Comparison of ENCODE assay signal across 20 cellular contexts in the genomic region with DNA sequence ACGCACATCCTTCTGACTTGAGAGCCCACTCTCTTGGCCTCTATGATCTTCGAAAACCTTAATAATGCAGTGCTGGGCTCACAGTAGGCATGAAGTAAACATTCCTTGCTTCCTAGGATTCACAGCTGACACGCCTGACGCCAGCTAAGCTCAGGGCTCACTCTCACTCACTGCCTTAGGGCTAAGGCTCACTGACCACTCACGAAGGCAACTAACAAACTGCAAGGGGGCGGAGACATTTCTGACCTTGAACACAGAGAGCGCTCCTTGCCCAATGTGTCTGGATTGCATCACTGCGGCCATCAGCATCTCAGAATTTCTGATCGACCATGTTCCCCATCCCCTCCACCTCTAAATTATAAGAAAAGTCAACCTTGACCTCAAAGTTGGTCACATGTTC.
A peak's percentile ranks its signal among the peaks of the same experiment; 100 is the strongest.
DNase-seq lines count a peak whose midpoint lies in the region; ATAC-seq and TF ChIP-seq lines count a peak whose summit lies in the region.
"Had no signal": no experiment of that assay in that cellular context is flagged by ENCODE, and none has a peak within 500 bp of the region (broad histone marks: within the 10 kb centered on the region; RNA-seq: fewer than 3 reads in every experiment).

No MANE protein-coding gene starts in this region.

- TF ChIP-seq CTCF in MCF 10A (IDR thresholded peaks at IDR 0.05; ENCODE audit: unreplicated experiment) (no peak), mammary epithelial cell (conservative IDR thresholded peaks at IDR 0.05 in 1 of 2, IDR thresholded peaks at IDR 0.05 in 1 of 2; ENCODE audit: extremely low read depth in 1 of 2, insufficient read depth in 1 of 2, low read depth in 1 of 2, low read length in 2 of 2) (no peak), choroid plexus epithelial cell (conservative IDR thresholded peaks at IDR 0.05; ENCODE audit: low read depth, low read length) (no peak), neural crest cell (conservative IDR thresholded peaks at IDR 0.05) (no peak), uterus (IDR thresholded peaks at IDR 0.05) (no peak), GM20000 (IDR thresholded peaks at IDR 0.05; ENCODE audit: extremely low read depth, missing control alignments) (no peak)

- H3K27ac ChIP-seq in mammary epithelial cell (ENCODE audit: insufficient read depth, low read depth, low read length) (no peak overlapping the region), uterus (peak overlapping the region; percentile 62 to 66)
- H3K27ac ChIP-seq: VCaP had no signal

- CTCF ChIA-PET in MCF 10A (lab: Yijun Ruan, JAX) (interaction anchor here (0.6 to 0.9 kb wide), 2 partner anchors 11 to 292 kb away, joined by 3 read pairs; no protein-coding TSS in a partner anchor), mammary epithelial cell (lab: Charles Lee; ENCODE audit: low non-redundant PET) (no interaction called here)

- no peak for TF ChIP-seq POLR2A in uterus (IDR thresholded peaks at IDR 0.05)

- no peaks in the 10 kb centered on the region for H4K20me1 ChIP-seq in mammary epithelial cell (ENCODE audit: insufficient read depth, low read length)

- no peak overlapping the region for H3K4me2 ChIP-seq in mammary epithelial cell (ENCODE audit: insufficient read depth, low read depth, low read length)

- H3K27me3 ChIP-seq in mammary epithelial cell (ENCODE audit: insufficient read depth, low read length), result no peaks in the 10 kb centered on the region
- no peaks in the 10 kb centered on the region for H3K27me3 ChIP-seq in uterus
- H3K27me3 ChIP-seq: BE2C had no signal

- POLR2A ChIA-PET in MCF 10A (lab: Yijun Ruan, JAX), result interaction anchor here (1.0 kb wide), 1 partner anchor 118 kb away, joined by 3 read pairs; no protein-coding TSS in a partner anchor

- peaks cover 38% of the 10 kb centered on the region for H3K27me3 Mint-ChIP-seq in MCF 10A (ENCODE audit: insufficient read depth, unreplicated experiment)
- peaks cover 3% of the 10 kb centered on the region for H3K27me3 Mint-ChIP-seq in neural crest cell (ENCODE audit: low read depth)

- H3K4me1 ChIP-seq in mammary epithelial cell (ENCODE audit: insufficient read depth, low read length), result no peaks in the 10 kb centered on the region
- H3K4me1 ChIP-seq in uterus, result no peaks in the 10 kb centered on the region
- H3K4me1 ChIP-seq: BE2C, Caco-2 had no signal

- no peaks in the 10 kb centered on the region for H3K36me3 Mint-ChIP-seq in MCF 10A (ENCODE audit: insufficient read depth, unreplicated experiment)
- no peaks in the 10 kb centered on the region for H3K36me3 Mint-ChIP-seq in neural crest cell (ENCODE audit: low read depth)
- H3K36me3 Mint-ChIP-seq: naive thymus-derived CD4-positive, alpha-beta T cell had no signal

- dilution Hi-C loops in mammary epithelial cell (cut with HindIII; ENCODE audit: low sequenced_read_pairs), result no loop called here

- intact Hi-C loops in MCF 10A (cut with micrococcal nuclease) (no loop called here), mammary epithelial cell (cut with micrococcal nuclease) (no loop called here), uterus (cut with DNase I; ENCODE audit: low total_unique reads) (no loop called here)

- H3K9me3 Mint-ChIP-seq in MCF 10A (ENCODE audit: unreplicated experiment), result no peaks in the 10 kb centered on the region
- H3K9me3 Mint-ChIP-seq in neural crest cell, result no peaks in the 10 kb centered on the region
- H3K9me3 Mint-ChIP-seq: activated naive CD8-positive, alpha-beta T cell treated with anti-CD3 and anti-CD28 coated beads, Interleukin-2, amount 50 U/mL, for 24 hours; dendritic cell treated with granulocyte-macrophage colony-stimulating factor and Interleukin-4, amounts not matched to agents 40 ng/mL and 50 ng/mL, for 4 days; naive thymus-derived CD4-positive, alpha-beta T cell; type B pancreatic cell had no signal

- in situ Hi-C loops in mammary epithelial cell (cut with MboI; ENCODE audit: low sequenced_read_pairs in 2 of 2), result no loop called here

- H3K4me3 Mint-ChIP-seq in MCF 10A (ENCODE audit: unreplicated experiment) (no peak overlapping the region), neural crest cell (no peak overlapping the region)
- H3K4me3 Mint-ChIP-seq: activated naive CD8-positive, alpha-beta T cell treated with anti-CD3 and anti-CD28 coated beads, Interleukin-2, amount 50 U/mL, for 24 hours; dendritic cell treated with granulocyte-macrophage colony-stimulating factor and Interleukin-4, amounts not matched to agents 40 ng/mL and 50 ng/mL, for 4 days; naive thymus-derived CD4-positive, alpha-beta T cell; type B pancreatic cell had no signal

- BruUV-seq in MCF 10A (replicated peaks; lab: Mats Ljungman, UMichigan) (no TSS peak), mammary epithelial cell (replicated peaks; lab: Mats Ljungman, UMichigan) (no TSS peak)

- H3K36me3 ChIP-seq in mammary epithelial cell (ENCODE audit: insufficient read depth, low read length), result no peaks in the 10 kb centered on the region
- H3K36me3 ChIP-seq in uterus, result no peaks in the 10 kb centered on the region
- H3K36me3 ChIP-seq: BE2C had no signal

- H3K4me1 Mint-ChIP-seq in MCF 10A (ENCODE audit: insufficient read depth, unreplicated experiment) (peaks cover 8% of the 10 kb centered on the region), neural crest cell (peaks cover 32% of the 10 kb centered on the region)
- H3K4me1 Mint-ChIP-seq: activated naive CD8-positive, alpha-beta T cell treated with anti-CD3 and anti-CD28 coated beads, Interleukin-2, amount 50 U/mL, for 24 hours; naive thymus-derived CD4-positive, alpha-beta T cell had no signal

- no peak overlapping the region for H3K27ac Mint-ChIP-seq in MCF 10A (ENCODE audit: low read depth, unreplicated experiment)
- peak overlapping the region; percentile 4 for H3K27ac Mint-ChIP-seq in neural crest cell (ENCODE audit: unreplicated experiment)
- H3K27ac Mint-ChIP-seq: activated naive CD8-positive, alpha-beta T cell treated with anti-CD3 and anti-CD28 coated beads, Interleukin-2, amount 50 U/mL, for 24 hours; dendritic cell treated with granulocyte-macrophage colony-stimulating factor and Interleukin-4, amounts not matched to agents 40 ng/mL and 50 ng/mL, for 4 days; naive thymus-derived CD4-positive, alpha-beta T cell; type B pancreatic cell had no signal

- H3K9ac ChIP-seq in mammary epithelial cell (ENCODE audit: insufficient read depth, low read length), result no peak overlapping the region

- H3K79me2 ChIP-seq in mammary epithelial cell (ENCODE audit: insufficient read depth, low read length), result no peaks in the 10 kb centered on the region

- no peak overlapping the region for H3K4me3 ChIP-seq in mammary epithelial cell (replicated peaks in 1 of 3; ENCODE audit: insufficient read depth in 1 of 3, low read depth in 2 of 3, low read length in 3 of 3)
- no peak overlapping the region for H3K4me3 ChIP-seq in choroid plexus epithelial cell (ENCODE audit: low read depth, low read length)
- no peak overlapping the region for H3K4me3 ChIP-seq in uterus
- H3K4me3 ChIP-seq: skin epidermis had no signal

- DNase-seq in MCF 10A (ENCODE audit: unreplicated experiment) (peak; percentile 58), mammary epithelial cell (no peak), choroid plexus epithelial cell (ENCODE audit: low read depth) (peak; percentile 2), neural crest cell (ENCODE audit: low read depth, low spot score) (no peak), uterus (peak; percentile 76 to 83), GM20000 (ENCODE audit: low spot score) (no peak), HCEC 1CT (no peak)
- DNase-seq: activated CD8-positive, alpha-beta memory T cell treated with anti-CD3 and anti-CD28 coated beads, Interleukin-2, amount 50 U/mL, for 4 hours; activated effector memory CD4-positive, alpha-beta T cell treated with Interleukin-2 at 50 U/mL for 16 hours; activated naive CD8-positive, alpha-beta T cell treated with anti-CD3 and anti-CD28 coated beads, Interleukin-2, amount 50 U/mL, for 24 hours; BE2C; Caco-2; naive thymus-derived CD4-positive, alpha-beta T cell; NCI-H526 treated with DMSO at 0.1 percent for 48 hours; stimulated activated naive CD4-positive, alpha-beta T cell treated with Interleukin-2 at 50 U/mL for 16 hours had no signal

- no peak for ATAC-seq in GM19035 (IDR thresholded peaks at IDR 0.05; ENCODE audit: unreplicated experiment)
- ATAC-seq: activated naive CD8-positive, alpha-beta T cell treated with anti-CD3 and anti-CD28 coated beads, Interleukin-2, amount 50 U/mL, for 24 hours; naive thymus-derived CD4-positive, alpha-beta T cell had no signal

- H3K9me3 ChIP-seq in mammary epithelial cell (replicated peaks; ENCODE audit: insufficient read depth, low read length) (no peaks in the 10 kb centered on the region), uterus (no peaks in the 10 kb centered on the region)
- H3K9me3 ChIP-seq: BE2C, Caco-2 had no signal

- 80% methylated on average over 9 of the region's 9 CpGs for WGBS in mammary epithelial cell (ENCODE audit: low coverage, missing lambda C conversion rate)

- no peak overlapping the region for H2AFZ ChIP-seq in mammary epithelial cell (ENCODE audit: low read depth, low read length)

Comparison
In these comparisons a context has a peak if more than half of its experiments do, and no peak if none do; other contexts are left out.
1. DNase-seq: peak in MCF 10A (single experiment), choroid plexus epithelial cell (single experiment) and uterus (2 of 2); none in mammary epithelial cell (single experiment), neural crest cell (single experiment), GM20000 (single experiment) and HCEC 1CT (single experiment).